In the genomic region with DNA sequence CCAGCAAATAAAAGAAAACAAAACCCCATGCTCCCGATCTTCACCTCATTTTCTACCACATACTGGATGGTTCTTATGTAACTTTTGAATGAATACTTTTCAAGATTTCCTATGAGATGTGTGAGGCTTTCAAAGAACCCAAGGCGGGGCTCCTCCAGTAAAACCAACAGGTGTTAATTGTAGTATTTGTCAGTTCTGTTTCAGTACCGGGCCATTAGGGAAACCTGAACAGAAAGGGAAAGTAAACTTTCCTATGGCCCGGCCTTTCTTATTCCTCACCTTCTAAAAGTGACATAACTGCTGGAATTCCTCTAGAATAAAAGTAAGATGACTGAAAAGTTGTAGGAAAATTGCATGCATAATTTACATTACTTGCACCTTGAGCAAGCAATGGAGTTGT, we compare ENCODE assay signal across 20 cellular contexts.
DNase-seq lines count a peak whose midpoint lies in the region; ATAC-seq, FAIRE-seq and TF ChIP-seq lines count a peak whose summit lies in the region.
"Had no signal": no experiment of that assay in that cellular context is flagged by ENCODE, and none has a peak within 500 bp of the region (broad histone marks: within the 10 kb centered on the region; RNA-seq: fewer than 3 reads in every experiment).

No MANE protein-coding gene starts in this region.

- no peaks in the 10 kb centered on the region for H3K9me2 ChIP-seq in MM.1S (replicated peaks; ENCODE audit: insufficient read depth, low read length)

- no peak for TF ChIP-seq POLR2A in GM12878 (IDR thresholded peaks at IDR 0.05; ENCODE audit: low read depth, low read length)
- no peak for TF ChIP-seq POLR2A in stomach (IDR thresholded peaks at IDR 0.05)
- no peak for TF ChIP-seq POLR2A in vagina (IDR thresholded peaks at IDR 0.05)

- H3K4me2 ChIP-seq in MM.1S (ENCODE audit: low read depth, low read length) (peak overlapping the region; percentile 10; the same call in 1 of the 2 replicates), GM12878 (ENCODE audit: control insufficient read depth, insufficient read depth) (0 out of 2 replicates have a peak overlapping the region, but pooled peaks have one; percentile 33)

- peak; percentile 22 for DNase-seq in MM.1S
- DNase-seq in GM12878 (ENCODE audit: low read depth, low spot score): no peak
- DNase-seq in left lobe of liver (ENCODE audit: low spot score): no peak
- no peak for DNase-seq in stomach
- no peak for DNase-seq in cerebellar cortex (ENCODE audit: low spot score)
- DNase-seq in Calu3: no peak
- no peak for DNase-seq in vagina (ENCODE audit: extremely low spot score in 2 of 2)
- DNase-seq: C1 segment of cervical spinal cord; CD4-positive, alpha-beta T cell; DMS153; DMS79 treated with DMSO at 0.1 percent for 48 hours; EL; GDM1; GM23248 had no signal

- no peaks in the 10 kb centered on the region for H3K9me3 Mint-ChIP-seq in Calu3 (ENCODE audit: low read depth, unreplicated experiment)
- H3K9me3 Mint-ChIP-seq: CD4-positive, alpha-beta T cell had no signal

- no peak overlapping the region for H3K4me3 ChIP-seq in MM.1S (ENCODE audit: low read length)
- H3K4me3 ChIP-seq in GM12878: no peak overlapping the region
- peak overlapping the region in 2 of 4 donors; percentile 10 to 18 for H3K4me3 ChIP-seq in stomach
- H3K4me3 ChIP-seq in vagina: no peak overlapping the region
- H3K4me3 ChIP-seq: GM23248 had no signal

- in situ Hi-C loops in GM12878 (cut with MboI): no loop called here

- H3K9me3 ChIP-seq in MM.1S (replicated peaks; ENCODE audit: insufficient read depth, low read length) (no peaks in the 10 kb centered on the region), GM12878 (replicated peaks; ENCODE audit: control insufficient read depth, insufficient read depth, low read length) (no peaks in the 10 kb centered on the region), stomach (no peaks in the 10 kb centered on the region), vagina (no peaks in the 10 kb centered on the region)

- no peak overlapping the region for H3K4me3 Mint-ChIP-seq in Calu3 (ENCODE audit: low read depth, unreplicated experiment)
- H3K4me3 Mint-ChIP-seq: B cell; CD4-positive, alpha-beta T cell had no signal

- intact Hi-C loops in GM12878 (cut with micrococcal nuclease; ENCODE audit: unreplicated experiment): no loop called here
- intact Hi-C loops in stomach (cut with DNase I; ENCODE audit: low total_unique reads): no loop called here
- intact Hi-C loops in Calu3 (cut with micrococcal nuclease; ENCODE audit: unreplicated experiment): no loop called here
- intact Hi-C loops in vagina (cut with DNase I): no loop called here

- SMC1A ChIA-PET in GM12878 (lab: Charles Lee; ENCODE audit: uncharacterized antibody, unreplicated experiment): no interaction called here

- BruUV-seq in GM12878 (replicated peaks; lab: Mats Ljungman, UMichigan): no TSS peak
- no TSS peak for BruUV-seq in Calu3 (replicated peaks; lab: Mats Ljungman, UMichigan)

- no peak overlapping the region for H3K27ac Mint-ChIP-seq in Calu3 (ENCODE audit: unreplicated experiment)
- H3K27ac Mint-ChIP-seq: B cell; CD4-positive, alpha-beta T cell had no signal

- POLR2A ChIA-PET in GM12878 (lab: Charles Lee): no interaction called here

- H3K36me3 ChIP-seq in MM.1S (replicated peaks; ENCODE audit: insufficient read depth, low read length): no peaks in the 10 kb centered on the region
- H3K36me3 ChIP-seq in GM12878 (ENCODE audit: control insufficient read depth in 2 of 2, insufficient read depth in 2 of 2, low read length in 1 of 2): no peaks in the 10 kb centered on the region
- H3K36me3 ChIP-seq in stomach: no peaks in the 10 kb centered on the region
- no peaks in the 10 kb centered on the region for H3K36me3 ChIP-seq in vagina

- H3K9ac ChIP-seq in MM.1S (ENCODE audit: low read length) (no peak overlapping the region), GM12878 (ENCODE audit: control insufficient read depth, insufficient read depth, low read length) (no peak overlapping the region)
- H3K9ac ChIP-seq: GM23248 had no signal

- no peaks in the 10 kb centered on the region for H3K4me1 ChIP-seq in MM.1S (ENCODE audit: low read length)
- H3K4me1 ChIP-seq in GM12878 (ENCODE audit: control insufficient read depth, insufficient read depth, low read length): no peaks in the 10 kb centered on the region
- H3K4me1 ChIP-seq in stomach: no peaks in the 10 kb centered on the region
- no peaks in the 10 kb centered on the region for H3K4me1 ChIP-seq in vagina

- CTCF ChIA-PET in GM12878 (lab: Yijun Ruan, JAX): no interaction called here
- CTCF ChIA-PET in Calu3 (lab: Charles Lee): no interaction called here

- no peaks in the 10 kb centered on the region for H3F3A ChIP-seq in MM.1S (ENCODE audit: insufficient read depth, low read length)

- H3K27ac ChIP-seq in MM.1S (ENCODE audit: low read length): no peak overlapping the region
- no peak overlapping the region for H3K27ac ChIP-seq in GM12878 (ENCODE audit: control insufficient read depth, insufficient read depth)
- H3K27ac ChIP-seq in stomach: no peak overlapping the region
- H3K27ac ChIP-seq in vagina: no peak overlapping the region
- H3K27ac ChIP-seq: GM23248 had no signal

- WGBS in GM12878 (ENCODE audit: insufficient coverage, insufficient replicate concordance, low lambda C conversion rate, missing lambda C conversion rate): 24% methylated on average over 4 of the region's 4 CpGs
- WGBS in stomach, 5 donors: 27 to 46% (median 36%) methylated on average over 4 of the region's 4 CpGs

- FAIRE-seq in GM12878 (lab: Jason Lieb, UNC): no peak
- FAIRE-seq: A204.1, D721Med, H54 had no signal

- no peak for TF ChIP-seq EP300 in GM12878 (IDR thresholded peaks at IDR 0.05; ENCODE audit: borderline replicate concordance in 1 of 2, control insufficient read depth in 1 of 2, low read depth in 2 of 2, low read length in 2 of 2)
- TF ChIP-seq EP300 in stomach (IDR thresholded peaks at IDR 0.05): no peak

- peak; percentile 47 for ATAC-seq in GM18867 (IDR thresholded peaks at IDR 0.05; ENCODE audit: unreplicated experiment)
- peak; percentile 41; the same call in 2 of the 3 replicates for ATAC-seq in GM12878
- peak; percentile 33 for ATAC-seq in left lobe of liver
- ATAC-seq: HCT116 had no signal

- no peaks in the 10 kb centered on the region for H3K36me3 Mint-ChIP-seq in Calu3 (ENCODE audit: insufficient read depth, unreplicated experiment)

- TF ChIP-seq RAD21 in GM12878 (IDR thresholded peaks at IDR 0.05; ENCODE audit: insufficient read depth, low read depth, low read length): no peak

- no peaks in the 10 kb centered on the region for H3K4me1 Mint-ChIP-seq in Calu3 (ENCODE audit: low read depth, unreplicated experiment)
- H3K4me1 Mint-ChIP-seq: B cell had no signal

- no peak overlapping the region for H2AFZ ChIP-seq in MM.1S (ENCODE audit: low read length)
- no peak overlapping the region for H2AFZ ChIP-seq in GM12878 (ENCODE audit: control insufficient read depth, low read depth, low read length)
- H2AFZ ChIP-seq: GM23248 had no signal

- H3K27me3 ChIP-seq in MM.1S (replicated peaks; ENCODE audit: insufficient read depth, low read length) (0 out of 2 replicates have a peak, but pooled peaks cover 3% of the 10 kb centered on the region), GM12878 (replicated peaks in 1 of 2; ENCODE audit: control insufficient read depth in 2 of 2, insufficient read depth in 2 of 2, low read length in 1 of 2) (no peaks in the 10 kb centered on the region), stomach (no peaks in the 10 kb centered on the region), vagina (no peaks in the 10 kb centered on the region)

- H4K20me1 ChIP-seq in MM.1S (ENCODE audit: insufficient read depth, low read length) (no peaks in the 10 kb centered on the region), GM12878 (ENCODE audit: control insufficient read depth, insufficient read depth) (no peaks in the 10 kb centered on the region)

- no peak for TF ChIP-seq CTCF in MM.1S (IDR thresholded peaks at IDR 0.05; ENCODE audit: low read length)
- no peak for TF ChIP-seq CTCF in GM12878 (IDR thresholded peaks at IDR 0.05 in 2 of 3, conservative IDR thresholded peaks at IDR 0.05 in 1 of 3; ENCODE audit: control insufficient read depth in 2 of 3, extremely low read depth in 1 of 3, insufficient read depth in 1 of 3, low read depth in 3 of 3, low read length in 3 of 3)
- no peak for TF ChIP-seq CTCF in stomach (IDR thresholded peaks at IDR 0.05)
- TF ChIP-seq CTCF in Calu3 (IDR thresholded peaks at IDR 0.05; ENCODE audit: unreplicated experiment): no peak
- no peak for TF ChIP-seq CTCF in vagina (IDR thresholded peaks at IDR 0.05)

- H3K79me2 ChIP-seq in MM.1S (ENCODE audit: low read length) (no peaks in the 10 kb centered on the region), GM12878 (ENCODE audit: control insufficient read depth, insufficient read depth, low read length) (no peaks in the 10 kb centered on the region)

- RAD21 ChIA-PET in GM12878 (lab: Charles Lee; ENCODE audit: unreplicated experiment): no interaction called here

- H3K27me3 Mint-ChIP-seq in Calu3 (ENCODE audit: unreplicated experiment): no peaks in the 10 kb centered on the region
- H3K27me3 Mint-ChIP-seq: B cell; CD4-positive, alpha-beta T cell had no signal

TF ChIP-seq in GM12878, 131 proteins besides CTCF, POLR2A, EP300 and RAD21 (continues in another document):
- TF ChIP-seq FOXM1 (IDR thresholded peaks at IDR 0.05; ENCODE audit: low read depth, low read length): no peak
- TF ChIP-seq BHLHE40 (IDR thresholded peaks at IDR 0.05; ENCODE audit: borderline replicate concordance in 1 of 2, low read depth in 2 of 2, low read length in 1 of 2): no peak
- TF ChIP-seq CHD4 (IDR thresholded peaks at IDR 0.05): no peak
- no peak for TF ChIP-seq IKZF1 (conservative IDR thresholded peaks at IDR 0.05)
- TF ChIP-seq SIX5 (IDR thresholded peaks at IDR 0.05; ENCODE audit: low read depth, low read length, severe bottlenecking): no peak
- TF ChIP-seq, protein P1, sequence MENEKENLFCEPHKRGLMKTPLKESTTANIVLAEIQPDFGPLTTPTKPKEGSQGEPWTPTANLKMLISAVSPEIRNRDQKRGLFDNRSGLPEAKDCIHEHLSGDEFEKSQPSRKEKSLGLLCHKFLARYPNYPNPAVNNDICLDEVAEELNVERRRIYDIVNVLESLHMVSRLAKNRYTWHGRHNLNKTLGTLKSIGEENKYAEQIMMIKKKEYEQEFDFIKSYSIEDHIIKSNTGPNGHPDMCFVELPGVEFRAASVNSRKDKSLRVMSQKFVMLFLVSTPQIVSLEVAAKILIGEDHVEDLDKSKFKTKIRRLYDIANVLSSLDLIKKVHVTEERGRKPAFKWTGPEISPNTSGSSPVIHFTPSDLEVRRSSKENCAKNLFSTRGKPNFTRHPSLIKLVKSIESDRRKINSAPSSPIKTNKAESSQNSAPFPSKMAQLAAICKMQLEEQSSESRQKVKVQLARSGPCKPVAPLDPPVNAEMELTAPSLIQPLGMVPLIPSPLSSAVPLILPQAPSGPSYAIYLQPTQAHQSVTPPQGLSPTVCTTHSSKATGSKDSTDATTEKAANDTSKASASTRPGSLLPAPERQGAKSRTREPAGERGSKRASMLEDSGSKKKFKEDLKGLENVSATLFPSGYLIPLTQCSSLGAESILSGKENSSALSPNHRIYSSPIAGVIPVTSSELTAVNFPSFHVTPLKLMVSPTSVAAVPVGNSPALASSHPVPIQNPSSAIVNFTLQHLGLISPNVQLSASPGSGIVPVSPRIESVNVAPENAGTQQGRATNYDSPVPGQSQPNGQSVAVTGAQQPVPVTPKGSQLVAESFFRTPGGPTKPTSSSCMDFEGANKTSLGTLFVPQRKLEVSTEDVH (IDR thresholded peaks at IDR 0.05; ENCODE audit: low read depth, partially characterized antibody): no peak
